In genomic region chr12:123965382-123965781, GRCh38 we compare ENCODE assay signal across 2 cellular contexts.
A peak's percentile ranks its signal among the peaks of the same experiment; 100 is the strongest.
TF ChIP-seq lines count a peak whose summit lies in the region.

No MANE protein-coding gene starts in this region.

TF ChIP-seq in IMR-90, 13 proteins besides CTCF, POLR2A, EP300 and RAD21:
- TF ChIP-seq MXI1 (IDR thresholded peaks at IDR 0.05; ENCODE audit: borderline replicate concordance, low read depth, low read length) (no peak), FOS (IDR thresholded peaks at IDR 0.05; ENCODE audit: low read depth, low read length) (no peak), MAZ (IDR thresholded peaks at IDR 0.05; ENCODE audit: borderline replicate concordance, low read depth, low read length) (no peak), RCOR1 (IDR thresholded peaks at IDR 0.05; ENCODE audit: insufficient replicate concordance, low read length) (no peak), NFE2L2 (IDR thresholded peaks at IDR 0.05; ENCODE audit: low read depth, low read length) (no peak), MAFK (IDR thresholded peaks at IDR 0.05; ENCODE audit: low read depth, low read length) (no peak), RFX5 (IDR thresholded peaks at IDR 0.05; ENCODE audit: low read depth, low read length) (no peak), CEBPB (IDR thresholded peaks at IDR 0.05; ENCODE audit: low read depth, low read length) (no peak), ELK1 (IDR thresholded peaks at IDR 0.05; ENCODE audit: borderline replicate concordance, low read depth, low read length) (no peak)

TF ChIP-seq in K562, 482 proteins besides CTCF, POLR2A, EP300 and RAD21:
- TF ChIP-seq IRF9 (tag; IDR thresholded peaks at IDR 0.05) (no peak), NFXL1 (CRISPR knock-in tag; IDR thresholded peaks at IDR 0.05) (no peak), DPF2 (IDR thresholded peaks at IDR 0.05) (no peak), ZBTB26 (CRISPR knock-in tag; IDR thresholded peaks at IDR 0.05) (no peak), TRIM24 (IDR thresholded peaks at IDR 0.05) (no peak), ZNF41 (CRISPR knock-in tag; conservative IDR thresholded peaks at IDR 0.05) (peak; percentile 97)
